Comparison of ENCODE assay signal across 9 cellular contexts in genomic region chr17:82217530-82218204, GRCh38. TPM values are rescaled to one million over a fixed set of nuclear protein-coding genes. Genes with fewer than 3 reads are reported as not detected.
A peak's percentile ranks its signal among the peaks of the same experiment; 100 is the strongest.
DNase-seq lines count a peak whose midpoint lies in the region; ATAC-seq, FAIRE-seq and TF ChIP-seq lines count a peak whose summit lies in the region.
"Had no signal": no experiment of that assay in that cellular context is flagged by ENCODE, and none has a peak within 500 bp of the region (broad histone marks: within the 10 kb centered on the region; RNA-seq: fewer than 3 reads in every experiment).

No MANE protein-coding gene starts in this region.

- BruUV-seq in GM12878 (replicated peaks; lab: Mats Ljungman, UMichigan) (no TSS peak), HepG2 (replicated peaks; lab: Mats Ljungman, UMichigan) (no TSS peak)

- no peak overlapping the region for H3K4me2 ChIP-seq in GM12878 (ENCODE audit: control insufficient read depth, insufficient read depth)
- H3K4me2 ChIP-seq in HepG2 (ENCODE audit: low read depth, low read length), result peak overlapping the region; percentile 97

- TF ChIP-seq CTCF in GM12878 (IDR thresholded peaks at IDR 0.05 in 2 of 3, conservative IDR thresholded peaks at IDR 0.05 in 1 of 3; ENCODE audit: control insufficient read depth in 2 of 3, extremely low read depth in 1 of 3, insufficient read depth in 1 of 3, low read depth in 3 of 3, low read length in 3 of 3) (no peak), HepG2 (CRISPR knock-in tag; IDR thresholded peaks at IDR 0.05) (0 out of 2 replicates have a peak, but pooled peaks have one; percentile 9)

- POLR2A ChIA-PET in GM12878 (lab: Charles Lee) (interaction anchor here (1.9 kb wide), 1 partner anchor 13 kb away, joined by 4 read pairs; no protein-coding TSS in a partner anchor), HepG2 (lab: Yijun Ruan, JAX) (interaction anchor here (1.3 to 11.8 kb wide), 5 partner anchors 8 to 129 kb away, joined by 4 to 117 read pairs (median 29); partner anchors contain the start of gene SLC16A3)

- H4K20me1 ChIP-seq in GM12878 (ENCODE audit: control insufficient read depth, insufficient read depth), result no peaks in the 10 kb centered on the region
- H4K20me1 ChIP-seq in HepG2 (ENCODE audit: insufficient read depth, low read length), result no peaks in the 10 kb centered on the region

- H3K4me1 ChIP-seq in GM12878 (ENCODE audit: control insufficient read depth, insufficient read depth, low read length) (peaks cover 22% of the 10 kb centered on the region), HepG2 (ENCODE audit: insufficient read depth, low read length) (peaks cover 82% of the 10 kb centered on the region), aorta (ENCODE audit: control insufficient read depth in 1 of 2, insufficient read depth in 2 of 2, low read length in 2 of 2) (no peaks in the 10 kb centered on the region)

- H3K79me2 ChIP-seq in GM12878 (ENCODE audit: control insufficient read depth, insufficient read depth, low read length), result no peaks in the 10 kb centered on the region
- H3K79me2 ChIP-seq in HepG2 (ENCODE audit: insufficient read depth, low read length), result no peaks in the 10 kb centered on the region

- TF ChIP-seq EP300 in GM12878 (IDR thresholded peaks at IDR 0.05; ENCODE audit: borderline replicate concordance in 1 of 2, control insufficient read depth in 1 of 2, low read depth in 2 of 2, low read length in 2 of 2) (no peak), HepG2 (IDR thresholded peaks at IDR 0.05; ENCODE audit: low read depth in 2 of 2, low read length in 2 of 2) (peak in 1 of 2 experiments; percentile 85; a peak in 2 of 4 replicates), HepG2 (CRISPR knock-in tag; IDR thresholded peaks at IDR 0.05; ENCODE audit: borderline replicate concordance) (peak; percentile 88)

- ATAC-seq in GM12878, result no peak
- ATAC-seq in HepG2, result peak; percentile 60
- ATAC-seq in aorta (ENCODE audit: low FRiP score), result peak; percentile 63

- peak; percentile 56 for DNase-seq in activated effector memory CD4-positive, alpha-beta T cell treated with anti-CD3 and anti-CD28 coated beads, Interleukin-2, amount 50 U/mL, for 16 hours
- no peak for DNase-seq in activated effector memory CD4-positive, alpha-beta T cell treated with Interleukin-2 at 50 U/mL for 16 hours
- no peak for DNase-seq in GM12878 (ENCODE audit: low read depth, low spot score)
- DNase-seq in HepG2 (ENCODE audit: low spot score), result peak; percentile 93
- DNase-seq in aorta, result peak; percentile 92 to 94
- DNase-seq in SHP77 treated with DMSO at 0.1 percent for 48 hours (lab: John Stamatoyannopoulos, UW), result no peak
- no peak for DNase-seq in NCI-H146 (lab: John Stamatoyannopoulos, UW)
- DNase-seq in ecto neural progenitor cell (ENCODE audit: low spot score), result no peak
- DNase-seq: RPMI8226 had no signal

- FAIRE-seq in GM12878 (lab: Jason Lieb, UNC), result no peak
- FAIRE-seq in HepG2 (lab: Jason Lieb, UNC), result peak; percentile 81

- TF ChIP-seq POLR2A in GM12878 (IDR thresholded peaks at IDR 0.05; ENCODE audit: low read depth, low read length) (no peak), HepG2 (IDR thresholded peaks at IDR 0.05; ENCODE audit: insufficient read depth in 1 of 2, low read depth in 2 of 2, low read length in 2 of 2) (peak; percentile 67 to 73)

- H3K27me3 ChIP-seq in GM12878 (replicated peaks in 1 of 2; ENCODE audit: control insufficient read depth in 2 of 2, insufficient read depth in 2 of 2, low read length in 1 of 2), result no peaks in the 10 kb centered on the region
- no peaks in the 10 kb centered on the region for H3K27me3 ChIP-seq in HepG2 (ENCODE audit: control insufficient read depth in 1 of 2, insufficient read depth in 2 of 2, low read length in 2 of 2)
- H3K27me3 ChIP-seq in aorta (ENCODE audit: control insufficient read depth in 1 of 2, insufficient read depth in 2 of 2, low read length in 1 of 2), result no peaks in the 10 kb centered on the region

- intact Hi-C loops in GM12878 (cut with micrococcal nuclease; ENCODE audit: unreplicated experiment) (no loop called here), HepG2 (cut with micrococcal nuclease; ENCODE audit: unreplicated experiment) (loop anchor here (1.0 to 2.0 kb wide), 2 partner anchors 8 to 13 kb away; no protein-coding TSS in a partner anchor), aorta (cut with DNase I) (no loop called here)

- no peak overlapping the region for H3K9ac ChIP-seq in GM12878 (ENCODE audit: control insufficient read depth, insufficient read depth, low read length)
- H3K9ac ChIP-seq in HepG2 (ENCODE audit: insufficient read depth, low read depth, low read length), result peak overlapping the region; percentile 76

- H3K4me3 ChIP-seq in GM12878 (no peak overlapping the region), HepG2 (replicated peaks in 1 of 3; ENCODE audit: insufficient read depth in 1 of 3, low read depth in 2 of 3, low read length in 3 of 3) (peak overlapping the region; percentile 31 to 70 (median 49); a peak in 5 of 6 replicates), aorta (ENCODE audit: low read length in 2 of 2) (no peak overlapping the region)

- SMC1A ChIA-PET in GM12878 (lab: Charles Lee; ENCODE audit: uncharacterized antibody, unreplicated experiment), result no interaction called here

- H3K9me3 ChIP-seq in GM12878 (replicated peaks; ENCODE audit: control insufficient read depth, insufficient read depth, low read length), result no peaks in the 10 kb centered on the region; the same call in 2 of the 3 replicates
- no peaks in the 10 kb centered on the region for H3K9me3 ChIP-seq in HepG2 (ENCODE audit: low read length)
- no peaks in the 10 kb centered on the region for H3K9me3 ChIP-seq in aorta (ENCODE audit: control insufficient read depth, low read length)

- in situ Hi-C loops in GM12878 (cut with MboI) (no loop called here), HepG2 (cut with HindIII; ENCODE audit: extremely low pct_ligation_motif_present, low pct_unique_long_range_greater_than_20kb) (no loop called here)

- H2AFZ ChIP-seq in GM12878 (ENCODE audit: control insufficient read depth, low read depth, low read length), result no peak overlapping the region
- H2AFZ ChIP-seq in HepG2 (ENCODE audit: low read length), result no peak overlapping the region

- 66% methylated on average over 14 of the region's 21 CpGs for WGBS in GM12878 (ENCODE audit: insufficient coverage, insufficient replicate concordance, low lambda C conversion rate, missing lambda C conversion rate)
- WGBS in HepG2 (ENCODE audit: low lambda C conversion rate), result 11% methylated on average over 15 of the region's 21 CpGs
- 53 to 65% methylated on average over 19 to 21 of the region's 21 CpGs for WGBS in aorta, 2 donors

- TF ChIP-seq RAD21 in GM12878 (IDR thresholded peaks at IDR 0.05; ENCODE audit: insufficient read depth, low read depth, low read length) (no peak), HepG2 (CRISPR knock-in tag; IDR thresholded peaks at IDR 0.05) (no peak)

- RAD21 ChIA-PET in GM12878 (lab: Charles Lee; ENCODE audit: unreplicated experiment), result no interaction called here

- no peaks in the 10 kb centered on the region for H3K36me3 ChIP-seq in GM12878 (ENCODE audit: control insufficient read depth in 2 of 2, insufficient read depth in 2 of 2, low read length in 1 of 2)
- H3K36me3 ChIP-seq in HepG2 (replicated peaks in 1 of 2; ENCODE audit: control insufficient read depth in 1 of 2, insufficient read depth in 2 of 2, low read length in 2 of 2), result no peaks in the 10 kb centered on the region
- H3K36me3 ChIP-seq in aorta (ENCODE audit: control insufficient read depth in 1 of 2, insufficient read depth in 2 of 2, low read length in 1 of 2), result no peaks in the 10 kb centered on the region

- CTCF ChIA-PET in GM12878 (lab: Yijun Ruan, JAX) (interaction anchor here (1.7 kb wide), 1 partner anchor 12 kb away, joined by 4 read pairs; no protein-coding TSS in a partner anchor), HepG2 (lab: Yijun Ruan, JAX; ENCODE audit: low intra/inter-chr PET ratio, low total read pairs) (no interaction called here)

- H3K27ac ChIP-seq in GM12878 (ENCODE audit: control insufficient read depth, insufficient read depth) (peak overlapping the region; percentile 39; the same call in 1 of the 2 replicates), HepG2 (ENCODE audit: extremely low read length, insufficient read depth, low read length) (peak overlapping the region; percentile 77), aorta (ENCODE audit: low read depth in 1 of 2, low read length in 2 of 2) (peak overlapping the region in 1 of 2 donors; percentile 41)

RNA-seq across cellular contexts. Expression of gene CCDC57, which starts 5.0 kb away (rescaled TPM):
- total RNA-seq in GM12878 (2013; cell fraction: nucleolus; rRNA removed), result 92.3 and 116 TPM in 2 replicates
- total RNA-seq in GM12878 (2014; rRNA removed), result 43.0 and 49.0 TPM in 2 replicates
- 36.9 and 42.5 TPM in 2 replicates for total RNA-seq in GM12878 (2014; rRNA removed; fragmentation: Illumina TruSeq; extraction: Trizol)
- 69.1 and 74.1 TPM in 2 replicates for total RNA-seq in GM12878 (2021)
- polyA plus RNA-seq in GM12878 (2011; ENCODE audit: low read depth), result 82.9 TPM
- 16.2 and 30.5 TPM in 2 replicates for polyA plus RNA-seq in GM12878 (2011; rRNA removed)
- 93.0 and 152 TPM in 2 replicates for polyA plus RNA-seq in GM12878 (2011; cell fraction: cytosol; rRNA removed)
- 97.1 and 115 TPM in 2 replicates for polyA plus RNA-seq in GM12878 (2011; cell fraction: nucleus; rRNA removed)
- 44.5 and 61.4 TPM in 2 replicates for polyA plus RNA-seq in GM12878 (2012)
- polyA plus RNA-seq in GM12878 (2014; fragmentation: Illumina TruSeq; extraction: Trizol), result 7.2 and 29.3 TPM in 2 replicates
- 10 to 100 TPM in 1 of 2 experiments, 1 to 10 TPM in 1; 5.4 to 18.0 TPM for polyA plus RNA-seq in GM12878 (2014; fragmentation: Nextera tagmentation; extraction: Ambion mirVana)
- polyA plus RNA-seq in GM12878 (2014; rRNA removed), result 123 and 135 TPM in 2 replicates
- polyA plus RNA-seq in GM12878 (2016; fragmentation: Nextera tagmentation; extraction: Ambion mirVana), result 10 to 100 TPM; 77.2 to 80.3 TPM
- polyA minus RNA-seq in GM12878 (2011; rRNA and poly(A)+ RNA removed), result 9.0 and 23.6 TPM in 2 replicates
- polyA minus RNA-seq in GM12878 (2011; cell fraction: cytosol; rRNA and poly(A)+ RNA removed), result 7.8 and 11.4 TPM in 2 replicates
- polyA minus RNA-seq in GM12878 (2011; cell fraction: nucleus; rRNA and poly(A)+ RNA removed), result 13.3 and 20.4 TPM in 2 replicates
- 54.8 and 59.9 TPM in 2 replicates for total RNA-seq in HepG2 (2016; rRNA removed; fragmentation: Illumina TruSeq; extraction: Trizol)
- total RNA-seq in HepG2 (2016; cell fraction: cytosol; rRNA removed; fragmentation: Illumina TruSeq; extraction: Trizol; ENCODE audit: low read depth), result 85.1 and 122 TPM in 2 replicates
- total RNA-seq in HepG2 (2016; cell fraction: insoluble cytoplasmic fraction; rRNA removed; fragmentation: Illumina TruSeq; extraction: Trizol), result 54.5 and 62.8 TPM in 2 replicates
- total RNA-seq in HepG2 (2016; cell fraction: membrane; rRNA removed; fragmentation: Illumina TruSeq; extraction: Trizol), result 78.3 and 105 TPM in 2 replicates
- total RNA-seq in HepG2 (2016; cell fraction: nucleus; rRNA removed; fragmentation: Illumina TruSeq; extraction: Trizol), result 40.6 and 45.1 TPM in 2 replicates
- 59.3 and 69.8 TPM in 2 replicates for polyA plus RNA-seq in HepG2 (2011; rRNA removed)
- polyA plus RNA-seq in HepG2 (2011; cell fraction: cytosol; rRNA removed), result 59.9 and 140 TPM in 2 replicates
- polyA plus RNA-seq in HepG2 (2011; cell fraction: nucleus; rRNA removed), result 103 and 130 TPM in 2 replicates
- 48.8 and 63.7 TPM in 2 replicates for polyA plus RNA-seq in HepG2 (2012)
- 113 and 149 TPM in 2 replicates for polyA plus RNA-seq in HepG2 (2016; cell fraction: cytosol; fragmentation: Illumina TruSeq; extraction: Trizol; ENCODE audit: low read depth)
- 62.5 and 66.4 TPM in 2 replicates for polyA plus RNA-seq in HepG2 (2016; cell fraction: insoluble cytoplasmic fraction; fragmentation: Illumina TruSeq; extraction: Trizol; ENCODE audit: low read depth)
- 95.1 and 110 TPM in 2 replicates for polyA plus RNA-seq in HepG2 (2016; cell fraction: membrane; fragmentation: Illumina TruSeq; extraction: Trizol; ENCODE audit: low read depth)
- polyA plus RNA-seq in HepG2 (2016; cell fraction: nucleus; fragmentation: Illumina TruSeq; extraction: Trizol; ENCODE audit: insufficient read depth, low read depth), result 121 and 124 TPM in 2 replicates
- polyA minus RNA-seq in HepG2 (2011; rRNA and poly(A)+ RNA removed; ENCODE audit: low replicate concordance), result 23.1 and 32.6 TPM in 2 replicates
- 18.1 and 19.8 TPM in 2 replicates for polyA minus RNA-seq in HepG2 (2011; cell fraction: cytosol; rRNA and poly(A)+ RNA removed)
- polyA minus RNA-seq in HepG2 (2011; cell fraction: nucleus; rRNA and poly(A)+ RNA removed), result 27.6 and 37.2 TPM in 2 replicates
- 10 to 100 TPM; 31.2 to 53.4 TPM for total RNA-seq in aorta
- 100 to 1,000 TPM in 1 of 2 donors, 10 to 100 TPM in 1; 17.8 to 145 TPM for polyA plus RNA-seq in aorta

RNA-seq across cellular contexts. Expression of gene SLC16A3, which starts 11.2 kb away (rescaled TPM):
- 264 and 312 TPM in 2 replicates for total RNA-seq in GM12878 (2013; cell fraction: nucleolus; rRNA removed)
- total RNA-seq in GM12878 (2014; rRNA removed) (33.4 and 37.8 TPM in 2 replicates), GM12878 (2014; rRNA removed; fragmentation: Illumina TruSeq; extraction: Trizol) (10.2 and 10.3 TPM in 2 replicates), GM12878 (2021) (46.5 and 49.5 TPM in 2 replicates), HepG2 (2016; rRNA removed; fragmentation: Illumina TruSeq; extraction: Trizol) (99.9 and 242 TPM in 2 replicates), aorta (10 to 100 TPM; 55.6 to 96.9 TPM)
- 24.0 TPM for polyA plus RNA-seq in GM12878 (2011; ENCODE audit: low read depth)
- polyA plus RNA-seq in GM12878 (2011; rRNA removed) (18.0 and 44.4 TPM in 2 replicates), GM12878 (2014; fragmentation: Illumina TruSeq; extraction: Trizol) (0.44 and 4.6 TPM in 2 replicates), GM12878 (2014; fragmentation: Nextera tagmentation; extraction: Ambion mirVana) (1 to 10 TPM in 1 of 2 experiments, under 1 TPM in 1; 0.10 to 1.2 TPM), GM12878 (2014; rRNA removed) (30.0 and 33.0 TPM in 2 replicates), GM12878 (2016; fragmentation: Nextera tagmentation; extraction: Ambion mirVana) (1 to 10 TPM; 4.3 to 5.7 TPM), HepG2 (2011; rRNA removed) (349 and 598 TPM in 2 replicates), aorta (10 to 100 TPM in 1 of 2 donors, 1 to 10 TPM in 1; 7.6 to 20.3 TPM)
- 60.2 and 98.5 TPM in 2 replicates for polyA plus RNA-seq in GM12878 (2011; cell fraction: cytosol; rRNA removed)
- polyA plus RNA-seq in GM12878 (2011; cell fraction: nucleus; rRNA removed), result 75.2 and 100 TPM in 2 replicates
- 102 and 145 TPM in 2 replicates for polyA plus RNA-seq in GM12878 (2012)
- polyA minus RNA-seq in GM12878 (2011; rRNA and poly(A)+ RNA removed), result 47.3 and 89.5 TPM in 2 replicates
- polyA minus RNA-seq in GM12878 (2011; cell fraction: cytosol; rRNA and poly(A)+ RNA removed), result 32.2 and 37.6 TPM in 2 replicates
- polyA minus RNA-seq in GM12878 (2011; cell fraction: nucleus; rRNA and poly(A)+ RNA removed), result 66.3 and 84.2 TPM in 2 replicates
- total RNA-seq in HepG2 (2016; cell fraction: cytosol; rRNA removed; fragmentation: Illumina TruSeq; extraction: Trizol; ENCODE audit: low read depth), result 51.0 and 61.4 TPM in 2 replicates
- 83.6 and 248 TPM in 2 replicates for total RNA-seq in HepG2 (2016; cell fraction: insoluble cytoplasmic fraction; rRNA removed; fragmentation: Illumina TruSeq; extraction: Trizol)
- 88.3 and 97.4 TPM in 2 replicates for total RNA-seq in HepG2 (2016; cell fraction: membrane; rRNA removed; fragmentation: Illumina TruSeq; extraction: Trizol)
- 164 and 200 TPM in 2 replicates for total RNA-seq in HepG2 (2016; cell fraction: nucleus; rRNA removed; fragmentation: Illumina TruSeq; extraction: Trizol)
- polyA plus RNA-seq in HepG2 (2011; cell fraction: cytosol; rRNA removed), result 384 and 554 TPM in 2 replicates
- 293 and 327 TPM in 2 replicates for polyA plus RNA-seq in HepG2 (2011; cell fraction: nucleus; rRNA removed)
- polyA plus RNA-seq in HepG2 (2012), result 348 and 404 TPM in 2 replicates
- 38.7 and 40.7 TPM in 2 replicates for polyA plus RNA-seq in HepG2 (2016; cell fraction: cytosol; fragmentation: Illumina TruSeq; extraction: Trizol; ENCODE audit: low read depth)
- polyA plus RNA-seq in HepG2 (2016; cell fraction: insoluble cytoplasmic fraction; fragmentation: Illumina TruSeq; extraction: Trizol; ENCODE audit: low read depth), result 95.9 and 111 TPM in 2 replicates
- polyA plus RNA-seq in HepG2 (2016; cell fraction: membrane; fragmentation: Illumina TruSeq; extraction: Trizol; ENCODE audit: low read depth), result 61.0 and 65.9 TPM in 2 replicates
- polyA plus RNA-seq in HepG2 (2016; cell fraction: nucleus; fragmentation: Illumina TruSeq; extraction: Trizol; ENCODE audit: insufficient read depth, low read depth), result 334 and 368 TPM in 2 replicates
- 181 and 1,731 TPM in 2 replicates for polyA minus RNA-seq in HepG2 (2011; rRNA and poly(A)+ RNA removed; ENCODE audit: low replicate concordance)
- 365 and 408 TPM in 2 replicates for polyA minus RNA-seq in HepG2 (2011; cell fraction: cytosol; rRNA and poly(A)+ RNA removed)
- 137 and 145 TPM in 2 replicates for polyA minus RNA-seq in HepG2 (2011; cell fraction: nucleus; rRNA and poly(A)+ RNA removed)

RNA-seq across cellular contexts. Expression of gene CSNK1D, which starts 55.8 kb away (rescaled TPM):
- 85.1 and 93.8 TPM in 2 replicates for total RNA-seq in GM12878 (2013; cell fraction: nucleolus; rRNA removed)
- total RNA-seq in GM12878 (2014; rRNA removed) (17.3 and 25.0 TPM in 2 replicates), GM12878 (2014; rRNA removed; fragmentation: Illumina TruSeq; extraction: Trizol) (26.4 and 27.8 TPM in 2 replicates), GM12878 (2021) (85.5 and 94.2 TPM in 2 replicates), HepG2 (2016; rRNA removed; fragmentation: Illumina TruSeq; extraction: Trizol) (28.4 and 31.5 TPM in 2 replicates), aorta (100 to 1,000 TPM; 130 to 153 TPM)
- 42.9 TPM for polyA plus RNA-seq in GM12878 (2011; ENCODE audit: low read depth)
- polyA plus RNA-seq in GM12878 (2011; rRNA removed) (40.7 and 54.4 TPM in 2 replicates), GM12878 (2014; fragmentation: Illumina TruSeq; extraction: Trizol) (72.5 and 105 TPM in 2 replicates), GM12878 (2014; fragmentation: Nextera tagmentation; extraction: Ambion mirVana) (10 to 100 TPM in 1 of 2 experiments, 1 to 10 TPM in 1; 5.7 to 13.0 TPM), GM12878 (2014; rRNA removed) (74.9 and 90.3 TPM in 2 replicates), GM12878 (2016; fragmentation: Nextera tagmentation; extraction: Ambion mirVana) (10 to 100 TPM; 61.8 to 63.4 TPM), HepG2 (2011; rRNA removed) (128 and 148 TPM in 2 replicates), aorta (10 to 100 TPM; 39.9 to 73.4 TPM)
- polyA plus RNA-seq in GM12878 (2011; cell fraction: cytosol; rRNA removed), result 58.6 and 69.9 TPM in 2 replicates
- 236 and 302 TPM in 2 replicates for polyA plus RNA-seq in GM12878 (2011; cell fraction: nucleus; rRNA removed)
- polyA plus RNA-seq in GM12878 (2012), result 62.0 and 78.9 TPM in 2 replicates
- polyA minus RNA-seq in GM12878 (2011; rRNA and poly(A)+ RNA removed), result 53.9 and 56.8 TPM in 2 replicates
- polyA minus RNA-seq in GM12878 (2011; cell fraction: cytosol; rRNA and poly(A)+ RNA removed), result 25.1 and 26.0 TPM in 2 replicates
- 38.6 and 73.4 TPM in 2 replicates for polyA minus RNA-seq in GM12878 (2011; cell fraction: nucleus; rRNA and poly(A)+ RNA removed)
- total RNA-seq in HepG2 (2016; cell fraction: cytosol; rRNA removed; fragmentation: Illumina TruSeq; extraction: Trizol; ENCODE audit: low read depth), result 19.2 and 20.4 TPM in 2 replicates
- total RNA-seq in HepG2 (2016; cell fraction: insoluble cytoplasmic fraction; rRNA removed; fragmentation: Illumina TruSeq; extraction: Trizol), result 23.0 and 34.1 TPM in 2 replicates
- total RNA-seq in HepG2 (2016; cell fraction: membrane; rRNA removed; fragmentation: Illumina TruSeq; extraction: Trizol), result 24.3 and 26.6 TPM in 2 replicates
- total RNA-seq in HepG2 (2016; cell fraction: nucleus; rRNA removed; fragmentation: Illumina TruSeq; extraction: Trizol), result 42.8 and 45.6 TPM in 2 replicates
- 81.5 and 90.2 TPM in 2 replicates for polyA plus RNA-seq in HepG2 (2011; cell fraction: cytosol; rRNA removed)
- polyA plus RNA-seq in HepG2 (2011; cell fraction: nucleus; rRNA removed), result 1,010 and 1,066 TPM in 2 replicates
- 164 and 234 TPM in 2 replicates for polyA plus RNA-seq in HepG2 (2012)
- 19.6 and 21.8 TPM in 2 replicates for polyA plus RNA-seq in HepG2 (2016; cell fraction: cytosol; fragmentation: Illumina TruSeq; extraction: Trizol; ENCODE audit: low read depth)
- 71.8 and 89.7 TPM in 2 replicates for polyA plus RNA-seq in HepG2 (2016; cell fraction: insoluble cytoplasmic fraction; fragmentation: Illumina TruSeq; extraction: Trizol; ENCODE audit: low read depth)
- polyA plus RNA-seq in HepG2 (2016; cell fraction: membrane; fragmentation: Illumina TruSeq; extraction: Trizol; ENCODE audit: low read depth), result 40.8 and 42.7 TPM in 2 replicates
- 316 and 342 TPM in 2 replicates for polyA plus RNA-seq in HepG2 (2016; cell fraction: nucleus; fragmentation: Illumina TruSeq; extraction: Trizol; ENCODE audit: insufficient read depth, low read depth)
- 78.0 and 103 TPM in 2 replicates for polyA minus RNA-seq in HepG2 (2011; rRNA and poly(A)+ RNA removed; ENCODE audit: low replicate concordance)
- polyA minus RNA-seq in HepG2 (2011; cell fraction: cytosol; rRNA and poly(A)+ RNA removed), result 51.7 and 60.9 TPM in 2 replicates
- polyA minus RNA-seq in HepG2 (2011; cell fraction: nucleus; rRNA and poly(A)+ RNA removed), result 117 and 118 TPM in 2 replicates

Comparison
In these comparisons a context has a peak if more than half of its experiments do, and no peak if none do; other contexts are left out.
1. DNase-seq: peak in activated effector memory CD4-positive, alpha-beta T cell treated with anti-CD3 and anti-CD28 coated beads, Interleukin-2, amount 50 U/mL, for 16 hours (single experiment), HepG2 (single experiment) and aorta (2 of 2); none in activated effector memory CD4-positive, alpha-beta T cell treated with Interleukin-2 at 50 U/mL for 16 hours (single experiment), GM12878 (single experiment), SHP77 treated with DMSO at 0.1 percent for 48 hours (single experiment), NCI-H146 (single experiment) and ecto neural progenitor cell (single experiment).
2. H3K4me3 ChIP-seq: peak in HepG2 (3 of 3); none in GM12878 (single experiment) and aorta (0 of 2).